In genomic region chr15:43903864-43904290, GRCh38 we compare ENCODE assay signal across 8 cellular contexts.
DNase-seq lines count a peak whose midpoint lies in the region; ATAC-seq, FAIRE-seq and TF ChIP-seq lines count a peak whose summit lies in the region.

No MANE protein-coding gene starts in this region.

- FAIRE-seq in pancreas (lab: Jason Lieb, UNC): no peak

- peak overlapping the region; percentile 32; the same call in 1 of the 2 replicates for H3K9ac ChIP-seq in HUES64 (ENCODE audit: low read depth, low read length)

- H3K4me3 ChIP-seq in HUES64 (ENCODE audit: low read length): no peak overlapping the region
- H3K4me3 ChIP-seq in pancreas: no peak overlapping the region
- H3K4me3 ChIP-seq in uterus: no peak overlapping the region

- TF ChIP-seq CTCF in pancreas (IDR thresholded peaks at IDR 0.05) (peak; percentile 64 to 75 (median 69)), uterus (IDR thresholded peaks at IDR 0.05) (peak; percentile 50 to 65 (median 56))

- no peak for TF ChIP-seq POLR2A in uterus (IDR thresholded peaks at IDR 0.05)

- intact Hi-C loops in pancreas (cut with DNase I): loop anchor here in 2 of 3 donors (10.0 kb wide), 1 partner anchor 161 kb away; no protein-coding TSS in a partner anchor
- intact Hi-C loops in uterus (cut with DNase I; ENCODE audit: low total_unique reads): no loop called here

- 16% methylated on average over 8 of the region's 8 CpGs for WGBS in HUES64
- 16 to 25% methylated on average over 8 of the region's 8 CpGs for WGBS in pancreas, 2 donors

- H3K9me3 ChIP-seq in HUES64 (ENCODE audit: insufficient read depth, low read depth, low read length): no peaks in the 10 kb centered on the region
- H3K9me3 ChIP-seq in pancreas: no peaks in the 10 kb centered on the region
- H3K9me3 ChIP-seq in uterus: no peaks in the 10 kb centered on the region

- H3K27ac ChIP-seq in HUES64 (ENCODE audit: low read depth, low read length) (no peak overlapping the region), pancreas (no peak overlapping the region), uterus (no peak overlapping the region)

- ATAC-seq in pancreas (peak; percentile 63 to 86 (median 78)), HG02759 (IDR thresholded peaks at IDR 0.05; ENCODE audit: unreplicated experiment) (no peak)

- H3K4me1 ChIP-seq in HUES64 (ENCODE audit: insufficient read depth, low read length) (peaks cover 6% of the 10 kb centered on the region), pancreas (no peaks in the 10 kb centered on the region), uterus (no peaks in the 10 kb centered on the region)

- H3K27me3 ChIP-seq in HUES64 (ENCODE audit: insufficient read depth, low read length) (no peaks in the 10 kb centered on the region), pancreas (no peaks in the 10 kb centered on the region), uterus (no peaks in the 10 kb centered on the region)

- H3K36me3 ChIP-seq in HUES64 (ENCODE audit: insufficient read depth, low read length) (no peaks in the 10 kb centered on the region), pancreas (no peaks in the 10 kb centered on the region), uterus (no peaks in the 10 kb centered on the region)

- peak; percentile 72 for DNase-seq in EL
- peak; percentile 16 for DNase-seq in SHP77 treated with DMSO at 0.1 percent for 48 hours (lab: John Stamatoyannopoulos, UW)
- peak; percentile 6 for DNase-seq in activated effector memory CD4-positive, alpha-beta T cell treated with Interleukin-2 at 50 U/mL for 16 hours
- peak; percentile 46 for DNase-seq in foreskin melanocyte
- peak in 2 of 6 donors; percentile 13 to 54 for DNase-seq in pancreas
- DNase-seq in uterus: peak; percentile 20 to 22
